ENCODE assay signal across 26 cellular contexts in genomic region chr1:106568575-106568974, GRCh38.
"Had no signal": no experiment of that assay in that cellular context is flagged by ENCODE, and none has a peak within 500 bp of the region (broad histone marks: within the 10 kb centered on the region; RNA-seq: fewer than 3 reads in every experiment).

No MANE protein-coding gene starts in this region.

- H3K27me3 ChIP-seq: esophagus squamous epithelium, ovary, sigmoid colon, testis, tibial artery, vagina had no signal

- ATAC-seq: effector memory CD8-positive, alpha-beta T cell; left colon; natural killer cell; psoas muscle; right cardiac atrium; stimulated activated effector memory CD8-positive, alpha-beta T cell treated with anti-CD3 and anti-CD28 coated beads, Interleukin-12 subunit alpha, Interleukin-12 subunit beta, amount 100 ng/mL, for 72 hours; stimulated activated naive CD8-positive, alpha-beta T cell treated with anti-CD3 and anti-CD28 coated beads, Interleukin-15, Interleukin-2, amounts not matched to agents 100 U/mL and 50 U/mL, for 24 hours had no signal

- H3K27ac ChIP-seq: esophagus squamous epithelium, ovary, psoas muscle, sigmoid colon, testis, tibial artery, vagina had no signal

- H3K4me3 ChIP-seq: esophagus squamous epithelium, lung, ovary, psoas muscle, sigmoid colon, testis, tibial artery, vagina had no signal

- DNase-seq: cortex of kidney; effector memory CD8-positive, alpha-beta T cell; erythroblast; esophagus squamous epithelium; foreskin melanocyte; hypothalamus; immature natural killer cell; islet precursor cell; kidney glomerular epithelial cell; left colon; natural killer cell; occipital lobe; ovary; posterior cingulate gyrus; psoas muscle; right cardiac atrium; sigmoid colon; stimulated activated CD4-positive, alpha-beta T cell treated with anti-CD3 and anti-CD28 coated beads, Interleukin-2, amount 100 ng/mL, for 24 hours; stimulated activated CD4-positive, alpha-beta T cell treated with anti-CD3 and anti-CD28 coated beads, Interleukin-4, amount 100 ng/mL, for 24 hours; stimulated activated naive CD8-positive, alpha-beta T cell treated with anti-CD3 and anti-CD28 coated beads, Interleukin-15, Interleukin-2, amounts not matched to agents 100 U/mL and 50 U/mL, for 24 hours; substantia nigra; testis; tibial artery had no signal

- H3K4me1 ChIP-seq: esophagus squamous epithelium, psoas muscle, sigmoid colon, testis, tibial artery, vagina had no signal

- H3K36me3 ChIP-seq: esophagus squamous epithelium, ovary, sigmoid colon, tibial artery, vagina had no signal

- H3K9me3 ChIP-seq: esophagus squamous epithelium, ovary, psoas muscle, sigmoid colon, testis, tibial artery, vagina had no signal
